Comparison of ENCODE assay signal across 1 cellular context in genomic region chr10:30172663-30173062, GRCh38.
TF ChIP-seq lines count a peak whose summit lies in the region.

No MANE protein-coding gene starts in this region.

TF ChIP-seq in IMR-90, 13 proteins besides CTCF, POLR2A, EP300 and RAD21 (continued from another document):
- no peak for TF ChIP-seq ELK1 (IDR thresholded peaks at IDR 0.05; ENCODE audit: borderline replicate concordance, low read depth, low read length)
